In the genomic region with DNA sequence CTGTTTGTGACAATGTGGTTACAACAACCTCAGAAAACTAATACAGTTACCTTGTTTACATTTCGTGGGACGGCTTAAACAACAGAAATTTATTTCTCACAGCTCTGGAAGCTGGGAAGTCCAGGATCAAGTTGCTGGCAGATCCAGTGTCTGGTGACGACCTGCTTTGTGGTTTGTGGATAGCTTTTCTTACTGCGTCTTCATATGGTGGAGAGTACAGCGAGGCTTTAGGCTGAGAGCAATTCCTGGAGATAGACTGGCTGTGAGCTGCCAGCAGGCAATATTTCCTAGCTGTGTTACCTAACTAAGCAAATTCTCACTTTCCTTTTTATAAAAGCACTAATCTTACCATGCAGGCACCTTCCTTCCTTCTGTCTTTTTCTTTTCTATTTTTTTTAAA, we compare ENCODE assay signal across 25 cellular contexts.
"Had no signal": no experiment of that assay in that cellular context is flagged by ENCODE, and none has a peak within 500 bp of the region (broad histone marks: within the 10 kb centered on the region; RNA-seq: fewer than 3 reads in every experiment).

No MANE protein-coding gene starts in this region.

- H3K4me1 Mint-ChIP-seq: naive thymus-derived CD4-positive, alpha-beta T cell; stimulated activated effector memory CD8-positive, alpha-beta T cell treated with anti-CD3 and anti-CD28 coated beads, Interleukin-12 subunit alpha, Interleukin-12 subunit beta, amount 100 ng/mL, for 72 hours had no signal

- H3K36me3 Mint-ChIP-seq: stimulated activated effector memory CD8-positive, alpha-beta T cell treated with anti-CD3 and anti-CD28 coated beads, Interleukin-12 subunit alpha, Interleukin-12 subunit beta, amount 100 ng/mL, for 72 hours had no signal

- H3K36me3 ChIP-seq: left ventricle myocardium inferior, ovary, right atrium auricular region, right lobe of liver, suprapubic skin, thoracic aorta, tibial artery, upper lobe of right lung had no signal

- H3K4me3 ChIP-seq: left ventricle myocardium inferior, lung, mucosa of descending colon, ovary, right atrium auricular region, right lobe of liver, skin epidermis, suprapubic skin, thoracic aorta, tibial artery, upper lobe of right lung had no signal

- H3K4me1 ChIP-seq: left ventricle myocardium inferior, right atrium auricular region, right lobe of liver, suprapubic skin, tibial artery, upper lobe of right lung had no signal

- H3K27me3 Mint-ChIP-seq: naive thymus-derived CD4-positive, alpha-beta T cell; natural killer cell treated with Interleukin-12 subunit alpha and Interleukin-12 subunit beta and Interleukin-15 and Interleukin-18, amount 100 ng/mL, for 72 hours; progenitor cell of endocrine pancreas; stimulated activated naive CD8-positive, alpha-beta T cell treated with anti-CD3 and anti-CD28 coated beads, Interleukin-15, Interleukin-2, amounts not matched to agents 100 ng/mL and 50 ng/mL, for 24 hours had no signal

- H3K27ac ChIP-seq: left ventricle myocardium inferior, ovary, right atrium auricular region, right lobe of liver, skin epidermis, suprapubic skin, thoracic aorta, tibial artery, upper lobe of right lung had no signal

- ATAC-seq: left colon; mucosa of descending colon; naive thymus-derived CD4-positive, alpha-beta T cell; natural killer cell treated with Interleukin-12 subunit alpha and Interleukin-12 subunit beta and Interleukin-15 and Interleukin-18, amount 100 ng/mL, for 72 hours; right lobe of liver; stimulated activated effector memory CD8-positive, alpha-beta T cell treated with anti-CD3 and anti-CD28 coated beads, Interleukin-12 subunit alpha, Interleukin-12 subunit beta, amount 100 ng/mL, for 72 hours; upper lobe of right lung had no signal

- DNase-seq: hippocampal formation; left colon; left ventricle myocardium inferior; midbrain; mucosa of descending colon; naive thymus-derived CD4-positive, alpha-beta T cell; ovary; right lobe of liver; stimulated activated CD4-positive, alpha-beta T cell treated with anti-CD3 and anti-CD28 coated beads, Interleukin-12 subunit alpha, Interleukin-12 subunit beta, amount 100 ng/mL, for 4 hours; stimulated activated CD4-positive, alpha-beta T cell treated with anti-CD3 and anti-CD28 coated beads, Interleukin-15, amount 100 ng/mL, for 24 hours; stimulated activated CD4-positive, alpha-beta T cell treated with anti-CD3 and anti-CD28 coated beads, Interleukin-2, amount 100 ng/mL, for 24 hours; stimulated activated CD4-positive, alpha-beta T cell treated with anti-CD3 and anti-CD28 coated beads, Interleukin-4, amount 100 ng/mL, for 24 hours; stimulated activated naive CD4-positive, alpha-beta T cell; tibial artery; trophoblast cell; upper lobe of right lung had no signal

- H3K27ac Mint-ChIP-seq: naive thymus-derived CD4-positive, alpha-beta T cell; natural killer cell treated with Interleukin-12 subunit alpha and Interleukin-12 subunit beta and Interleukin-15 and Interleukin-18, amount 100 ng/mL, for 72 hours; progenitor cell of endocrine pancreas; stimulated activated effector memory CD8-positive, alpha-beta T cell treated with anti-CD3 and anti-CD28 coated beads, Interleukin-12 subunit alpha, Interleukin-12 subunit beta, amount 100 ng/mL, for 72 hours; stimulated activated naive CD8-positive, alpha-beta T cell treated with anti-CD3 and anti-CD28 coated beads, Interleukin-15, Interleukin-2, amounts not matched to agents 100 ng/mL and 50 ng/mL, for 24 hours had no signal

- H3K4me3 Mint-ChIP-seq: naive thymus-derived CD4-positive, alpha-beta T cell; natural killer cell treated with Interleukin-12 subunit alpha and Interleukin-12 subunit beta and Interleukin-15 and Interleukin-18, amount 100 ng/mL, for 72 hours; stimulated activated effector memory CD8-positive, alpha-beta T cell treated with anti-CD3 and anti-CD28 coated beads, Interleukin-12 subunit alpha, Interleukin-12 subunit beta, amount 100 ng/mL, for 72 hours; stimulated activated naive CD8-positive, alpha-beta T cell treated with anti-CD3 and anti-CD28 coated beads, Interleukin-15, Interleukin-2, amounts not matched to agents 100 ng/mL and 50 ng/mL, for 24 hours had no signal

- H3K27me3 ChIP-seq: ovary, right atrium auricular region, right lobe of liver, suprapubic skin, tibial artery, upper lobe of right lung had no signal

- H3K9me3 ChIP-seq: ovary, right atrium auricular region, right lobe of liver, suprapubic skin, thoracic aorta, tibial artery, upper lobe of right lung had no signal
